In genomic region chr22:27650985-27651384, GRCh38 we compare ENCODE assay signal across 25 cellular contexts.
"Had no signal": no experiment of that assay in that cellular context is flagged by ENCODE, and none has a peak within 500 bp of the region (broad histone marks: within the 10 kb centered on the region; RNA-seq: fewer than 3 reads in every experiment).

No MANE protein-coding gene starts in this region.

- H3K27ac ChIP-seq: colonic mucosa, epithelial cell of prostate, parathyroid adenoma, right lobe of liver had no signal

- H3K9me3 ChIP-seq: colonic mucosa, right lobe of liver had no signal

- H3K36me3 Mint-ChIP-seq: activated naive CD4-positive, alpha-beta T cell treated with anti-CD3 and anti-CD28 coated beads, Interleukin-2, amount 50 U/mL, for 72 hours; immature natural killer cell; natural killer cell treated with Interleukin-12 subunit alpha and Interleukin-12 subunit beta and Interleukin-15 and Interleukin-18, amount 100 ng/mL, for 72 hours; stimulated activated memory B cell treated with anti-CD40 and anti-IgM and Interleukin-4, amounts not matched to agents 10 μg/mL and 1 μg/mL and 100 μg/mL, for 72 hours had no signal

- H3K27ac Mint-ChIP-seq: activated CD4-positive, alpha-beta T cell treated with anti-CD3 and anti-CD28 coated beads for 36 hours; activated naive CD4-positive, alpha-beta T cell treated with anti-CD3 and anti-CD28 coated beads, Interleukin-2, amount 50 U/mL, for 72 hours; activated T-cell treated with anti-CD3 and anti-CD28 coated beads, Interleukin-2, amount 50 U/mL, for 72 hours; immature natural killer cell; natural killer cell treated with Interleukin-12 subunit alpha and Interleukin-12 subunit beta and Interleukin-15 and Interleukin-18, amount 100 ng/mL, for 72 hours; stimulated activated memory B cell treated with anti-CD40 and anti-IgM and Interleukin-4, amounts not matched to agents 10 μg/mL and 1 μg/mL and 100 μg/mL, for 72 hours had no signal

- H3K27me3 ChIP-seq: colonic mucosa, right lobe of liver had no signal

- H3K4me1 Mint-ChIP-seq: activated CD4-positive, alpha-beta T cell treated with anti-CD3 and anti-CD28 coated beads for 36 hours; immature natural killer cell; stimulated activated memory B cell treated with anti-CD40 and anti-IgM and Interleukin-4, amounts not matched to agents 10 μg/mL and 1 μg/mL and 100 μg/mL, for 72 hours; stimulated activated naive CD8-positive, alpha-beta T cell treated with anti-CD3 and anti-CD28 coated beads, Interleukin-15, amount 100 ng/mL, for 72 hours had no signal

- H3K4me3 ChIP-seq: colonic mucosa, lung, right lobe of liver, skin epidermis had no signal

- H3K36me3 ChIP-seq: colonic mucosa, right lobe of liver had no signal

- DNase-seq: activated CD4-positive, alpha-beta T cell treated with anti-CD3 and anti-CD28 coated beads for 36 hours; activated CD4-positive, alpha-beta T cell treated with anti-CD3 and anti-CD28 coated beads, Interleukin-2, amount 50 U/mL, for 4 hours; activated CD4-positive, CD25-positive, alpha-beta regulatory T cell; activated naive CD4-positive, alpha-beta T cell; activated T-cell treated with anti-CD3 and anti-CD28 coated beads for 4 hours; activated T-cell treated with anti-CD3 and anti-CD28 coated beads, Interleukin-2, amount 50 U/mL, for 72 hours; colonic mucosa; effector CD8-positive, alpha-beta T cell; head of caudate nucleus; hypothalamus; immature natural killer cell; mesendoderm; right lobe of liver; stimulated activated CD4-positive, alpha-beta T cell treated with anti-CD3 and anti-CD28 coated beads, Interleukin-1b, Interleukin-23, amount 100 ng/mL, for 48 hours; stimulated activated CD4-positive, alpha-beta T cell treated with anti-CD3 and anti-CD28 coated beads, Interleukin-4, amount 100 ng/mL, for 4 hours; stimulated activated CD8-positive, alpha-beta memory T cell treated with anti-CD3 and anti-CD28 coated beads, Interleukin-4, amount 100 ng/mL, for 48 hours; stimulated activated naive CD8-positive, alpha-beta T cell treated with anti-CD3 and anti-CD28 coated beads, Interleukin-15, amount 100 ng/mL, for 72 hours; substantia nigra had no signal

- H3K4me3 Mint-ChIP-seq: activated CD4-positive, alpha-beta T cell treated with anti-CD3 and anti-CD28 coated beads for 36 hours; activated T-cell treated with anti-CD3 and anti-CD28 coated beads, Interleukin-2, amount 50 U/mL, for 72 hours; immature natural killer cell; natural killer cell treated with Interleukin-12 subunit alpha and Interleukin-12 subunit beta and Interleukin-15 and Interleukin-18, amount 100 ng/mL, for 72 hours; stimulated activated memory B cell treated with anti-CD40 and anti-IgM and Interleukin-4, amounts not matched to agents 10 μg/mL and 1 μg/mL and 100 μg/mL, for 72 hours; stimulated activated naive CD8-positive, alpha-beta T cell treated with anti-CD3 and anti-CD28 coated beads, Interleukin-15, amount 100 ng/mL, for 72 hours had no signal

- H2AFZ ChIP-seq: parathyroid adenoma had no signal

- H3K9ac ChIP-seq: parathyroid adenoma had no signal

- H3K4me1 ChIP-seq: colonic mucosa, parathyroid adenoma had no signal

- H3K79me2 ChIP-seq: parathyroid adenoma had no signal
